ENCODE assay signal across 1 cellular context in genomic region chr11:69178819-69179482, GRCh38.
TF ChIP-seq lines count a peak whose summit lies in the region.

No MANE protein-coding gene starts in this region.

TF ChIP-seq in HepG2, 621 proteins besides CTCF, POLR2A, EP300 and RAD21 (continued from another document and continues in another):
- TF ChIP-seq ZBTB40 (IDR thresholded peaks at IDR 0.05) (no peak), ZBTB40 (CRISPR knock-in tag; IDR thresholded peaks at IDR 0.05) (no peak), CREBL2 (CRISPR knock-in tag; IDR thresholded peaks at IDR 0.05; ENCODE audit: borderline replicate concordance) (no peak), CEBPG (CRISPR knock-in tag; IDR thresholded peaks at IDR 0.05) (no peak), SOX13 (IDR thresholded peaks at IDR 0.05) (no peak), SOX13 (CRISPR knock-in tag; conservative IDR thresholded peaks at IDR 0.05 in 1 of 2, IDR thresholded peaks at IDR 0.05 in 1 of 2) (no peak), DMAP1 (CRISPR knock-in tag; IDR thresholded peaks at IDR 0.05) (no peak), FOXJ3 (CRISPR knock-in tag; IDR thresholded peaks at IDR 0.05; ENCODE audit: borderline replicate concordance) (no peak), PCBP1 (IDR thresholded peaks at IDR 0.05; ENCODE audit: borderline replicate concordance, low read depth, low read length) (0 out of 2 replicates have a peak, but pooled peaks have one; percentile 43), KDM5B (CRISPR knock-in tag; IDR thresholded peaks at IDR 0.05; ENCODE audit: borderline replicate concordance) (no peak), ZNF280D (CRISPR knock-in tag; IDR thresholded peaks at IDR 0.05) (no peak), ZNF687 (CRISPR knock-in tag; IDR thresholded peaks at IDR 0.05) (peak; percentile 33; the same call in 1 of the 2 replicates), ZNF781 (CRISPR knock-in tag; IDR thresholded peaks at IDR 0.05; ENCODE audit: borderline replicate concordance, not compliant biosample characterization) (no peak), UBTF (CRISPR knock-in tag; IDR thresholded peaks at IDR 0.05) (peak; percentile 41; the same call in 1 of the 2 replicates), ZNF503 (CRISPR knock-in tag; IDR thresholded peaks at IDR 0.05) (no peak), CERS6 (CRISPR knock-in tag; IDR thresholded peaks at IDR 0.05) (no peak), MYPOP (CRISPR knock-in tag; IDR thresholded peaks at IDR 0.05) (no peak), USF2 (IDR thresholded peaks at IDR 0.05; ENCODE audit: low read depth, low read length) (no peak), USF2 (CRISPR knock-in tag; IDR thresholded peaks at IDR 0.05; ENCODE audit: borderline replicate concordance) (no peak), MBD4 (IDR thresholded peaks at IDR 0.05; ENCODE audit: borderline replicate concordance, low read length) (no peak), ZNF512 (CRISPR knock-in tag; IDR thresholded peaks at IDR 0.05) (peak; percentile 91)
